ENCODE assay signal across 13 cellular contexts in the genomic region with DNA sequence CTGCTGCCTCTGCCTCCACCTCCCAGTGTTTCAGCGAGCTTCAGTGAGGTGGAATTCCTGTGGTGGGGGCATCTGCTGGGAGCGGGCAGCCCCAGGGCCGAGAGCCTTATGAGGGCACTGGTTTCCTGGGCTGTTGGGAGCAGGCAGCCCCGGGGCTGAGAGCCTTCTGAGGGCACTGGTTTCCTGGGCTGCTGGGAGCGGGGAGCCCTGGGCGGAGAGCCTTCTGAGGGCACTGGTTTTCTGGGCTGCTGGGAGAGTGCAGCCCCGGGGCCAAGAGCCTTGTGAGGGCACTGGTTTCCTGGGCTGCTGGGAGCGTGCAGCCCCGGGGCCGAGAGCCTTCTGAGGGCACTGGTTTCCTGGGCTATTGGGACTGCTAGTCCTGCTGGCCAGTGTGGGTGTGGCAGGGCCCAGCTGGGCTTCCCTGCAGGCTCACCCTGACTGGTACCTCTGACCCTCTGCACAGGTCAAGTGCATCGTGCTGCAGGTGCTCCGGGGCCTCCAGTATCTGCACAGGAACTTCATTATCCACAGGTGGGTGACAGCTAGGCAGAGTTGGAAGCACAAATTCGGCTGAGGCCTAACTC.
DNase-seq lines count a peak whose midpoint lies in the region; TF ChIP-seq lines count a peak whose summit lies in the region.
"Had no signal": no experiment of that assay in that cellular context is flagged by ENCODE, and none has a peak within 500 bp of the region (broad histone marks: within the 10 kb centered on the region; RNA-seq: fewer than 3 reads in every experiment).

No MANE protein-coding gene starts in this region.

- peak overlapping the region; percentile 42; the same call in 1 of the 2 replicates for H3K9ac ChIP-seq in BLaER1

- H3K27ac ChIP-seq in 22Rv1 (peak overlapping the region; percentile 98), BLaER1 (peak overlapping the region; percentile 46), coronary artery (no peak overlapping the region)

- TF ChIP-seq CTCF in 22Rv1 (IDR thresholded peaks at IDR 0.05) = no peak
- no peak for TF ChIP-seq CTCF in coronary artery (IDR thresholded peaks at IDR 0.05)

- H3K9me3 ChIP-seq in BLaER1 = no peaks in the 10 kb centered on the region

- peaks cover 33% of the 10 kb centered on the region for H4K20me1 ChIP-seq in BLaER1

- H3K36me3 ChIP-seq in BLaER1 = peaks cover 77% of the 10 kb centered on the region

- DNase-seq in coronary artery (ENCODE audit: low spot score) (peak; percentile 70), NCI-H2227 (lab: John Stamatoyannopoulos, UW; ENCODE audit: unreplicated experiment) (no peak), kidney tubule cell (ENCODE audit: low spot score) (no peak)
- DNase-seq: DMS 273 treated with DMSO at 0.1 percent for 48 hours, NCI-H1417, NCI-H1930, NCI-H2171, NCI-H510A, NCI-H82, SHP77 had no signal

- no peaks in the 10 kb centered on the region for H3K27me3 ChIP-seq in BLaER1

- H3K4me2 ChIP-seq in BLaER1 = peak overlapping the region; percentile 63
- H3K4me2 ChIP-seq: GM23338 had no signal

- H3K4me1 ChIP-seq in BLaER1 = peaks cover 82% of the 10 kb centered on the region

- H3K4me3 ChIP-seq in BLaER1 = no peak overlapping the region
- no peak overlapping the region for H3K4me3 ChIP-seq in coronary artery
- H3K4me3 ChIP-seq: GM23338 had no signal

Comparison
In these comparisons a context has a peak if more than half of its experiments do, and no peak if none do; other contexts are left out.
1. H3K27ac ChIP-seq: peak in 22Rv1 (single experiment) and BLaER1 (single experiment); none in coronary artery (0 of 2).